15 cellular contexts compared by ENCODE assay signal in genomic region chr9:123807241-123807640, GRCh38.
DNase-seq lines count a peak whose midpoint lies in the region; ATAC-seq and TF ChIP-seq lines count a peak whose summit lies in the region.
"Had no signal": no experiment of that assay in that cellular context is flagged by ENCODE, and none has a peak within 500 bp of the region (broad histone marks: within the 10 kb centered on the region; RNA-seq: fewer than 3 reads in every experiment).

No MANE protein-coding gene starts in this region.

- H3K4me3 Mint-ChIP-seq in Calu3 (ENCODE audit: low read depth, unreplicated experiment): no peak overlapping the region
- H3K4me3 Mint-ChIP-seq: B cell, H9 had no signal

- H3K4me1 Mint-ChIP-seq in Calu3 (ENCODE audit: low read depth, unreplicated experiment): no peaks in the 10 kb centered on the region

- TF ChIP-seq CTCF in fibroblast of the aortic adventitia (IDR thresholded peaks at IDR 0.05; ENCODE audit: insufficient read depth, low read length) (no peak), Calu3 (IDR thresholded peaks at IDR 0.05; ENCODE audit: unreplicated experiment) (no peak)

- BruUV-seq in Calu3 (replicated peaks; lab: Mats Ljungman, UMichigan): no TSS peak

- H3K27me3 Mint-ChIP-seq in Calu3 (ENCODE audit: unreplicated experiment): no peaks in the 10 kb centered on the region
- H3K27me3 Mint-ChIP-seq: B cell had no signal

- intact Hi-C loops in Calu3 (cut with micrococcal nuclease; ENCODE audit: unreplicated experiment): no loop called here

- no peak overlapping the region for H3K4me3 ChIP-seq in fibroblast of the aortic adventitia (ENCODE audit: low read depth, low read length)

- ATAC-seq in GM21367 (IDR thresholded peaks at IDR 0.05; ENCODE audit: unreplicated experiment): no peak
- no peak for ATAC-seq in GM18511 (IDR thresholded peaks at IDR 0.05; ENCODE audit: unreplicated experiment)

- no peaks in the 10 kb centered on the region for H3K9me3 Mint-ChIP-seq in Calu3 (ENCODE audit: low read depth, unreplicated experiment)
- H3K9me3 Mint-ChIP-seq: H9 had no signal

- DNase-seq in D341Med (ENCODE audit: low spot score): peak; percentile 51
- DNase-seq in NCI-H446 treated with DMSO at 0.1 percent for 48 hours (lab: John Stamatoyannopoulos, UW): peak; percentile 64
- peak; percentile 10 for DNase-seq in amniotic epithelial cell (ENCODE audit: low read depth)
- DNase-seq in fibroblast of the aortic adventitia (ENCODE audit: low read depth): peak; percentile 9
- DNase-seq in activated T-cell treated with anti-CD3 and anti-CD28 coated beads, Interleukin-2, amount 50 U/mL, for 1 hour: no peak
- DNase-seq in Calu3: no peak
- DNase-seq: DMS53, H9, NCI-H1417 treated with DMSO at 0.1 percent for 48 hours, NCI-H1930, NCI-H345, OCI-M1 had no signal

- no peak overlapping the region for H3K27ac Mint-ChIP-seq in Calu3 (ENCODE audit: unreplicated experiment)
- H3K27ac Mint-ChIP-seq: B cell had no signal

- no peaks in the 10 kb centered on the region for H3K36me3 Mint-ChIP-seq in Calu3 (ENCODE audit: insufficient read depth, unreplicated experiment)

- CTCF ChIA-PET in Calu3 (lab: Charles Lee): no interaction called here

Comparison
In these comparisons a context has a peak if more than half of its experiments do, and no peak if none do; other contexts are left out.
1. DNase-seq: peak in D341Med (single experiment), NCI-H446 treated with DMSO at 0.1 percent for 48 hours (single experiment), amniotic epithelial cell (single experiment) and fibroblast of the aortic adventitia (single experiment); none in activated T-cell treated with anti-CD3 and anti-CD28 coated beads, Interleukin-2, amount 50 U/mL, for 1 hour (single experiment) and Calu3 (single experiment).